In genomic region chr1:10674700-10675598, GRCh38 we compare ENCODE assay signal across 1 cellular context.
TF ChIP-seq lines count a peak whose summit lies in the region.

No MANE protein-coding gene starts in this region.

TF ChIP-seq in H1, 55 proteins besides CTCF, POLR2A, EP300 and RAD21 (continued from another document):
- TF ChIP-seq, protein P1, sequence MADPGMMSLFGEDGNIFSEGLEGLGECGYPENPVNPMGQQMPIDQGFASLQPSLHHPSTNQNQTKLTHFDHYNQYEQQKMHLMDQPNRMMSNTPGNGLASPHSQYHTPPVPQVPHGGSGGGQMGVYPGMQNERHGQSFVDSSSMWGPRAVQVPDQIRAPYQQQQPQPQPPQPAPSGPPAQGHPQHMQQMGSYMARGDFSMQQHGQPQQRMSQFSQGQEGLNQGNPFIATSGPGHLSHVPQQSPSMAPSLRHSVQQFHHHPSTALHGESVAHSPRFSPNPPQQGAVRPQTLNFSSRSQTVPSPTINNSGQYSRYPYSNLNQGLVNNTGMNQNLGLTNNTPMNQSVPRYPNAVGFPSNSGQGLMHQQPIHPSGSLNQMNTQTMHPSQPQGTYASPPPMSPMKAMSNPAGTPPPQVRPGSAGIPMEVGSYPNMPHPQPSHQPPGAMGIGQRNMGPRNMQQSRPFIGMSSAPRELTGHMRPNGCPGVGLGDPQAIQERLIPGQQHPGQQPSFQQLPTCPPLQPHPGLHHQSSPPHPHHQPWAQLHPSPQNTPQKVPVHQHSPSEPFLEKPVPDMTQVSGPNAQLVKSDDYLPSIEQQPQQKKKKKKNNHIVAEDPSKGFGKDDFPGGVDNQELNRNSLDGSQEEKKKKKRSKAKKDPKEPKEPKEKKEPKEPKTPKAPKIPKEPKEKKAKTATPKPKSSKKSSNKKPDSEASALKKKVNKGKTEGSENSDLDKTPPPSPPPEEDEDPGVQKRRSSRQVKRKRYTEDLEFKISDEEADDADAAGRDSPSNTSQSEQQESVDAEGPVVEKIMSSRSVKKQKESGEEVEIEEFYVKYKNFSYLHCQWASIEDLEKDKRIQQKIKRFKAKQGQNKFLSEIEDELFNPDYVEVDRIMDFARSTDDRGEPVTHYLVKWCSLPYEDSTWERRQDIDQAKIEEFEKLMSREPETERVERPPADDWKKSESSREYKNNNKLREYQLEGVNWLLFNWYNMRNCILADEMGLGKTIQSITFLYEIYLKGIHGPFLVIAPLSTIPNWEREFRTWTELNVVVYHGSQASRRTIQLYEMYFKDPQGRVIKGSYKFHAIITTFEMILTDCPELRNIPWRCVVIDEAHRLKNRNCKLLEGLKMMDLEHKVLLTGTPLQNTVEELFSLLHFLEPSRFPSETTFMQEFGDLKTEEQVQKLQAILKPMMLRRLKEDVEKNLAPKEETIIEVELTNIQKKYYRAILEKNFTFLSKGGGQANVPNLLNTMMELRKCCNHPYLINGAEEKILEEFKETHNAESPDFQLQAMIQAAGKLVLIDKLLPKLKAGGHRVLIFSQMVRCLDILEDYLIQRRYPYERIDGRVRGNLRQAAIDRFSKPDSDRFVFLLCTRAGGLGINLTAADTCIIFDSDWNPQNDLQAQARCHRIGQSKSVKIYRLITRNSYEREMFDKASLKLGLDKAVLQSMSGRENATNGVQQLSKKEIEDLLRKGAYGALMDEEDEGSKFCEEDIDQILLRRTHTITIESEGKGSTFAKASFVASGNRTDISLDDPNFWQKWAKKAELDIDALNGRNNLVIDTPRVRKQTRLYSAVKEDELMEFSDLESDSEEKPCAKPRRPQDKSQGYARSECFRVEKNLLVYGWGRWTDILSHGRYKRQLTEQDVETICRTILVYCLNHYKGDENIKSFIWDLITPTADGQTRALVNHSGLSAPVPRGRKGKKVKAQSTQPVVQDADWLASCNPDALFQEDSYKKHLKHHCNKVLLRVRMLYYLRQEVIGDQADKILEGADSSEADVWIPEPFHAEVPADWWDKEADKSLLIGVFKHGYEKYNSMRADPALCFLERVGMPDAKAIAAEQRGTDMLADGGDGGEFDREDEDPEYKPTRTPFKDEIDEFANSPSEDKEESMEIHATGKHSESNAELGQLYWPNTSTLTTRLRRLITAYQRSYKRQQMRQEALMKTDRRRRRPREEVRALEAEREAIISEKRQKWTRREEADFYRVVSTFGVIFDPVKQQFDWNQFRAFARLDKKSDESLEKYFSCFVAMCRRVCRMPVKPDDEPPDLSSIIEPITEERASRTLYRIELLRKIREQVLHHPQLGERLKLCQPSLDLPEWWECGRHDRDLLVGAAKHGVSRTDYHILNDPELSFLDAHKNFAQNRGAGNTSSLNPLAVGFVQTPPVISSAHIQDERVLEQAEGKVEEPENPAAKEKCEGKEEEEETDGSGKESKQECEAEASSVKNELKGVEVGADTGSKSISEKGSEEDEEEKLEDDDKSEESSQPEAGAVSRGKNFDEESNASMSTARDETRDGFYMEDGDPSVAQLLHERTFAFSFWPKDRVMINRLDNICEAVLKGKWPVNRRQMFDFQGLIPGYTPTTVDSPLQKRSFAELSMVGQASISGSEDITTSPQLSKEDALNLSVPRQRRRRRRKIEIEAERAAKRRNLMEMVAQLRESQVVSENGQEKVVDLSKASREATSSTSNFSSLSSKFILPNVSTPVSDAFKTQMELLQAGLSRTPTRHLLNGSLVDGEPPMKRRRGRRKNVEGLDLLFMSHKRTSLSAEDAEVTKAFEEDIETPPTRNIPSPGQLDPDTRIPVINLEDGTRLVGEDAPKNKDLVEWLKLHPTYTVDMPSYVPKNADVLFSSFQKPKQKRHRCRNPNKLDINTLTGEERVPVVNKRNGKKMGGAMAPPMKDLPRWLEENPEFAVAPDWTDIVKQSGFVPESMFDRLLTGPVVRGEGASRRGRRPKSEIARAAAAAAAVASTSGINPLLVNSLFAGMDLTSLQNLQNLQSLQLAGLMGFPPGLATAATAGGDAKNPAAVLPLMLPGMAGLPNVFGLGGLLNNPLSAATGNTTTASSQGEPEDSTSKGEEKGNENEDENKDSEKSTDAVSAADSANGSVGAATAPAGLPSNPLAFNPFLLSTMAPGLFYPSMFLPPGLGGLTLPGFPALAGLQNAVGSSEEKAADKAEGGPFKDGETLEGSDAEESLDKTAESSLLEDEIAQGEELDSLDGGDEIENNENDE (IDR thresholded peaks at IDR 0.05; ENCODE audit: insufficient replicate concordance, low read length) = no peak
- TF ChIP-seq NRF1 (IDR thresholded peaks at IDR 0.05; ENCODE audit: low read depth, low read length) (no peak), TBP (IDR thresholded peaks at IDR 0.05; ENCODE audit: low read depth, low read length) (no peak), TAF7 (optimal IDR thresholded peaks at IDR 0.05; ENCODE audit: borderline replicate concordance, low read depth, low read length) (no peak), EZH2 (IDR thresholded peaks at IDR 0.05; ENCODE audit: low read depth, low read length, severe bottlenecking) (no peak), CREB1 (IDR thresholded peaks at IDR 0.05) (no peak)
